In the genomic region with DNA sequence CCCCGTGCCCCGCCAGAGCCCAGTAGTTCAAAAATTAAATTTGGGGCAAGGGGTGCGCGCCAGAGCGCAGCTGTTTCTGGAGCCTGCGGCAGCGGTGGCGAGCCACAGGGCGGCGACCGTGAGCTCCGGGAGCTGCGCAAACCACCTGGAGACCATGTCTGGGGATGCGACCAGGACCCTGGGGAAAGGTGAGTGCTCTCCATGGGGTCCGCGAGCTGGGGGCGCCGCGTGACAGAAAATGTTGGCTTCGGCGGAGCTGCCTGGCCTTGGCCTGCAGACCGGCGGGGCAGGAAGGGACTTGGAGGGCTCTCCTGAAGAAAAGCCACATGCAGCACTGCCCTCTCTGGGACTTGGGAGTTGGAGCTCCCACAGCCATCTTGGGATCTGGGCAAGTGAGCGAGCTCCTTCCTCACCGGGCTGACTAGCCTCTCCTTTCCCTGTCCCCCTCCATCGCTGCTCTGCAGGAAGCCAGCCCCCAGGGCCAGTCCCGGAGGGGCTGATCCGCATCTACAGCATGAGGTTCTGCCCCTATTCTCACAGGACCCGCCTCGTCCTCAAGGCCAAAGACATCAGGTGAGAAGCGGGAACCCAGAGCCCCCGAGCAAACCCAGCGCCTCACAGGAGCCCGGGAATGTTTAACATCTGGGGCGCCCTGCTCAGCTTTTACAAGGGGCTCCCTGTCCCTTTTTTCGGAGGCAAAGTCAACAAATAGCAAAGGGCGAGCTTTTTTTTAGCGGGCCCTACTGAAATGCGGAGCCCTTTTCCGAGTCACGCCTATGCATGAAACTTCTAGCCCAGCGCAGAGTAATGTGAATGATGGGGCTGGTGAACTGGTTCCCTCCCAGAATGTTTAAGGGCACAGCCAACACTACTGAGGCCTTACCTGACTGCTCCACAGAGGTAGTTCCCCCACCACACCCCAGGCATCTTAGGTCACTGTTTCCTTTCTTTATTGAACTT, we compare ENCODE assay signal across 8 cellular contexts. TPM values are rescaled to one million over a fixed set of nuclear protein-coding genes. Genes with fewer than 3 reads are reported as not detected.
DNase-seq lines count a peak whose midpoint lies in the region; ATAC-seq and TF ChIP-seq lines count a peak whose summit lies in the region.

No MANE protein-coding gene starts in this region.

- TF ChIP-seq CTCF in RWPE2 (IDR thresholded peaks at IDR 0.05; ENCODE audit: poor library complexity, severe bottlenecking), result peak; percentile 95
- TF ChIP-seq CTCF in retinal pigment epithelial cell (conservative IDR thresholded peaks at IDR 0.05; ENCODE audit: low read depth, low read length), result peak; percentile 92

- peak; percentile 50 for DNase-seq in G401 (ENCODE audit: low spot score)
- peak; percentile 69 for DNase-seq in RWPE2 (ENCODE audit: low spot score)
- peak; percentile 63 for DNase-seq in adipocyte (ENCODE audit: low read depth)
- DNase-seq in left cardiac atrium, result peak; percentile 39
- no peak for DNase-seq in retinal pigment epithelial cell (ENCODE audit: low read depth)
- DNase-seq in midbrain (lab: John Stamatoyannopoulos, UW), result no peak
- DNase-seq in NCI-H345 treated with DMSO at 0.1 percent for 48 hours (lab: John Stamatoyannopoulos, UW; ENCODE audit: unreplicated experiment), result no peak

- in situ Hi-C loops in G401 (cut with HindIII; ENCODE audit: low sequenced_read_pairs), result no loop called here

- intact Hi-C loops in left cardiac atrium (cut with DNase I), result no loop called here

- peaks cover 27% of the 10 kb centered on the region for H3K36me3 ChIP-seq in RWPE2 (ENCODE audit: low read depth)
- H3K36me3 ChIP-seq in adipocyte (ENCODE audit: control insufficient read depth, insufficient read depth, low read length, severe bottlenecking), result no peaks in the 10 kb centered on the region

- H3K9ac ChIP-seq in adipocyte (ENCODE audit: low read length), result peak overlapping the region; percentile 84

- ATAC-seq in HG02610 (IDR thresholded peaks at IDR 0.05; ENCODE audit: unreplicated experiment) (peak; percentile 86), RWPE2 (ENCODE audit: low read depth) (peak; percentile 90), left cardiac atrium (peak; percentile 73 to 83)

- H3K4me1 ChIP-seq in RWPE2 (ENCODE audit: insufficient read depth, poor library complexity, severe bottlenecking), result peaks cover 7% of the 10 kb centered on the region
- H3K4me1 ChIP-seq in adipocyte (ENCODE audit: control insufficient read depth, insufficient read depth, low read length), result peaks cover 23% of the 10 kb centered on the region

- peak overlapping the region; percentile 33 for H3K27ac ChIP-seq in RWPE2 (ENCODE audit: poor library complexity, severe bottlenecking)

- H3K4me3 ChIP-seq in RWPE2 (ENCODE audit: severe bottlenecking), result peak overlapping the region; percentile 56
- peak overlapping the region; percentile 77 for H3K4me3 ChIP-seq in adipocyte (ENCODE audit: low read length)
- peak overlapping the region; percentile 45 for H3K4me3 ChIP-seq in retinal pigment epithelial cell (ENCODE audit: low read length)

- no peaks in the 10 kb centered on the region for H3K9me3 ChIP-seq in RWPE2 (ENCODE audit: severe bottlenecking)
- H3K9me3 ChIP-seq in adipocyte (ENCODE audit: control insufficient read depth, low read length), result no peaks in the 10 kb centered on the region

- H3K27me3 ChIP-seq in RWPE2 (ENCODE audit: insufficient read depth, poor library complexity, severe bottlenecking) (no peaks in the 10 kb centered on the region), adipocyte (replicated peaks; ENCODE audit: control insufficient read depth, insufficient read depth, low read length) (no peaks in the 10 kb centered on the region)

RNA-seq across cellular contexts. Expression of gene GSTO2, which starts 6.1 kb away (rescaled TPM):
- total RNA-seq in G401 (2014; rRNA removed; shearing (Covaris generic)), result 16.6 and 37.4 TPM in 2 replicates
- under 1 TPM; 0.82 to 0.92 TPM for total RNA-seq in left cardiac atrium

RNA-seq across cellular contexts. Expression of gene GSTO1, which starts 20.4 kb away (rescaled TPM):
- 142 and 176 TPM in 2 replicates for total RNA-seq in G401 (2014; rRNA removed; shearing (Covaris generic))
- total RNA-seq in left cardiac atrium, result 100 to 1,000 TPM; 134 to 255 TPM

RNA-seq across cellular contexts. Expression of gene CFAP43, which starts 42.9 kb away (rescaled TPM):
- 0.58 and 4.6 TPM in 2 replicates for total RNA-seq in G401 (2014; rRNA removed; shearing (Covaris generic))
- under 1 TPM in 1 of 2 donors, not detected in 1; 0.29 TPM for total RNA-seq in left cardiac atrium

Comparison
In these comparisons a context has a peak if more than half of its experiments do, and no peak if none do; other contexts are left out.
1. DNase-seq: peak in G401 (single experiment), RWPE2 (single experiment), adipocyte (single experiment) and left cardiac atrium (single experiment); none in retinal pigment epithelial cell (single experiment), midbrain (single experiment) and NCI-H345 treated with DMSO at 0.1 percent for 48 hours (single experiment).
2. Peak in every context shown above with its lines, with median percentiles within 50 percentile points of each other: ATAC-seq and H3K4me3 ChIP-seq.